Comparison of ENCODE assay signal across 10 cellular contexts in the genomic region with DNA sequence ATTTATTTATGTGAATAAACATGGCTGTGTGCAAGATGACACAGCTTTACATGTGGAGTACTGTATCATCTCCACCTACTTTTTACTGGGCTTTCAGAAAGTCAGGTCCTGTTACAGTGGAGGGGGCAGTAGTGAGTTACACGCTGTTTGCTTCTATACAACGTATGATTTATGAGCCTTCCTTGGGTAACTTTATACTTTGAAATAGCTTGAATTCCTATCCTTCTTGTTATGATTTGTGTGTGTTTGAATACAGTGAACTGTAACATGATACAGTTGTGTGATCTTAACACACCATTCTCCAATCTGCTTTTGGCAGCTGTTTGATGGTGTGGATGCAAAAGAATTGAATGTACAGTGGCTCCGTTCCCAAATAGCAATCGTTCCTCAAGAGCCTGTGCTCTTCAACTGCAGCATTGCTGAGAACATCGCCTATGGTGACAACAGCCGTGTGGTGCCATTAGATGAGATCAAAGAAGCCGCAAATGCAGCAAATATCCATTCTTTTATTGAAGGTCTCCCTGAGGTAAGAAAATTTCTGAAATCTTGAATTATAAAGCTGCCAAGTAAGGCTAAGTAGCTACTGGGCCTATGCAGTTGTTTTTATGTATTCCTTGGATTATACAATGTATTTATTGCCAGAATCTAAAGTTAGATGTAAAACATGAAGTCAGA. TPM values are rescaled to one million over a fixed set of nuclear protein-coding genes. Genes with fewer than 3 reads are reported as not detected.
DNase-seq lines count a peak whose midpoint lies in the region.
"Had no signal": no experiment of that assay in that cellular context is flagged by ENCODE, and none has a peak within 500 bp of the region (broad histone marks: within the 10 kb centered on the region; RNA-seq: fewer than 3 reads in every experiment).

No MANE protein-coding gene starts in this region.

- DNase-seq in HCEC 1CT, result peak; percentile 20
- peak; percentile 48 for DNase-seq in NCI-H2029 (lab: John Stamatoyannopoulos, UW)
- DNase-seq in SW480 (ENCODE audit: low spot score), result peak; percentile 75
- DNase-seq in renal cortical epithelial cell (ENCODE audit: low read depth), result peak; percentile 7
- DNase-seq in caudate nucleus (lab: John Stamatoyannopoulos, UW), result no peak
- DNase-seq in activated T-cell treated with anti-CD3 and anti-CD28 coated beads, Interleukin-2, amount 50 U/mL, for 1 hour, result no peak
- no peak for DNase-seq in NK-92 (lab: John Stamatoyannopoulos, UW; ENCODE audit: unreplicated experiment)
- DNase-seq: heart left ventricle had no signal

- no peak overlapping the region for H3K27ac ChIP-seq in caudate nucleus (ENCODE audit: low read depth, low read length)
- H3K27ac ChIP-seq: heart left ventricle had no signal

RNA-seq across cellular contexts. Expression of gene SP8, which starts 41.6 kb away (rescaled TPM):
- total RNA-seq in renal cortical epithelial cell, result not detected in 2 replicates
- total RNA-seq: chondrocyte; heart left ventricle; T-helper 1 cell treated with Interleukin-12 subunit alpha and Interleukin-12 subunit beta and Interleukin-4 antibody, amounts not matched to agents 30 ng/mL and 1 ng/mL, for 36 hours had no signal

Comparison
In these comparisons a context has a peak if more than half of its experiments do, and no peak if none do; other contexts are left out.
1. DNase-seq: peak in HCEC 1CT (single experiment), NCI-H2029 (single experiment), SW480 (single experiment) and renal cortical epithelial cell (single experiment); none in caudate nucleus (0 of 61), activated T-cell treated with anti-CD3 and anti-CD28 coated beads, Interleukin-2, amount 50 U/mL, for 1 hour (single experiment) and NK-92 (single experiment).